15 cellular contexts compared by ENCODE assay signal in genomic region chr17:44121206-44121605, GRCh38. TPM values are rescaled to one million over a fixed set of nuclear protein-coding genes. Genes with fewer than 3 reads are reported as not detected.
DNase-seq lines count a peak whose midpoint lies in the region; ATAC-seq and TF ChIP-seq lines count a peak whose summit lies in the region.
"Had no signal": no experiment of that assay in that cellular context is flagged by ENCODE, and none has a peak within 500 bp of the region (broad histone marks: within the 10 kb centered on the region; RNA-seq: fewer than 3 reads in every experiment).

No MANE protein-coding gene starts in this region.

- ATAC-seq in T-helper 17 cell (no peak), thoracic aorta (ENCODE audit: insufficient number of reproducible peaks, low FRiP score, low read depth) (no peak)
- ATAC-seq: heart left ventricle had no signal

- H3K9me3 Mint-ChIP-seq in T-helper 1 cell treated with Interleukin-12 subunit alpha and Interleukin-12 subunit beta and Interleukin-4 antibody, amounts not matched to agents 30 μg/mL and 1 μg/mL, for 36 hours = no peaks in the 10 kb centered on the region
- H3K9me3 Mint-ChIP-seq: activated T-helper 2 cell treated with anti-CD3 and anti-CD28 coated beads, Interferon-gamma antibody, Interleukin-2, Interleukin-4, amounts not matched to agents 10 μg/mL and 5 μg/mL and 100 μg/mL, durations not matched to agents 14 hours and 24 hours and 36 hours had no signal

- H3K4me3 ChIP-seq in thoracic aorta = peak overlapping the region; percentile 99

- H3K36me3 Mint-ChIP-seq in T-helper 1 cell treated with Interleukin-12 subunit alpha and Interleukin-12 subunit beta and Interleukin-4 antibody, amounts not matched to agents 30 μg/mL and 1 μg/mL, for 36 hours (ENCODE audit: low read depth) = no peaks in the 10 kb centered on the region
- no peaks in the 10 kb centered on the region for H3K36me3 Mint-ChIP-seq in T-helper 17 cell (ENCODE audit: low read depth)

- H3K4me1 Mint-ChIP-seq in T-helper 1 cell treated with Interleukin-12 subunit alpha and Interleukin-12 subunit beta and Interleukin-4 antibody, amounts not matched to agents 30 μg/mL and 1 μg/mL, for 36 hours (ENCODE audit: low read depth) = peaks cover 17% of the 10 kb centered on the region
- H3K4me1 Mint-ChIP-seq in T-helper 17 cell = peaks cover 35% of the 10 kb centered on the region

- H3K27ac ChIP-seq in layer of hippocampus (ENCODE audit: low read depth, low read length) = peak overlapping the region; percentile 98
- peak overlapping the region; percentile 41 to 97 for H3K27ac ChIP-seq in thoracic aorta

- peaks cover 27 to 51% of the 10 kb centered on the region in 2 donors for H3K4me1 ChIP-seq in thoracic aorta (ENCODE audit: control insufficient read depth in 1 of 2, low read depth in 2 of 2)

- H3K9me3 ChIP-seq in T-helper 17 cell (ENCODE audit: control insufficient read depth, low read length, poor library complexity, severe bottlenecking) (no peaks in the 10 kb centered on the region), thoracic aorta (no peaks in the 10 kb centered on the region)
- H3K9me3 ChIP-seq: heart left ventricle had no signal

- peak overlapping the region; percentile 28 for H3K4me3 Mint-ChIP-seq in T-helper 1 cell treated with Interleukin-12 subunit alpha and Interleukin-12 subunit beta and Interleukin-4 antibody, amounts not matched to agents 30 μg/mL and 1 μg/mL, for 36 hours
- peak overlapping the region; percentile 43 for H3K4me3 Mint-ChIP-seq in T-helper 17 cell

- no peaks in the 10 kb centered on the region for H3K27me3 ChIP-seq in layer of hippocampus (ENCODE audit: control insufficient read depth, insufficient read depth, low read length)
- H3K27me3 ChIP-seq in thoracic aorta (replicated peaks; ENCODE audit: insufficient read depth) = no peaks in the 10 kb centered on the region
- H3K27me3 ChIP-seq: heart left ventricle had no signal

- peak overlapping the region; percentile 31 for H3K27ac Mint-ChIP-seq in T-helper 1 cell treated with Interleukin-12 subunit alpha and Interleukin-12 subunit beta and Interleukin-4 antibody, amounts not matched to agents 30 μg/mL and 1 μg/mL, for 36 hours
- peak overlapping the region; percentile 86 for H3K27ac Mint-ChIP-seq in T-helper 17 cell
- H3K27ac Mint-ChIP-seq: activated T-helper 2 cell treated with anti-CD3 and anti-CD28 coated beads, Interferon-gamma antibody, Interleukin-2, Interleukin-4, amounts not matched to agents 10 μg/mL and 5 μg/mL and 100 μg/mL, durations not matched to agents 14 hours and 24 hours and 36 hours had no signal

- peaks cover 7% of the 10 kb centered on the region for H3K36me3 ChIP-seq in thoracic aorta

- no peak for TF ChIP-seq CTCF in thoracic aorta (IDR thresholded peaks at IDR 0.05)

- peaks cover 11% of the 10 kb centered on the region for H3K27me3 Mint-ChIP-seq in T-helper 1 cell treated with Interleukin-12 subunit alpha and Interleukin-12 subunit beta and Interleukin-4 antibody, amounts not matched to agents 30 μg/mL and 1 μg/mL, for 36 hours (ENCODE audit: low read depth)
- no peaks in the 10 kb centered on the region for H3K27me3 Mint-ChIP-seq in T-helper 17 cell

- DNase-seq in T-helper 1 cell = no peak
- DNase-seq in T-helper 17 cell = no peak
- no peak for DNase-seq in thoracic aorta (ENCODE audit: low spot score)
- no peak for DNase-seq in NOMO-1 treated with DMSO at 0.1 percent for 48 hours (lab: John Stamatoyannopoulos, UW; ENCODE audit: unreplicated experiment)
- no peak for DNase-seq in stimulated activated CD4-positive, alpha-beta T cell treated with anti-CD3 and anti-CD28 coated beads, Interleukin-2, amount 100 ng/mL, for 48 hours
- DNase-seq in occipital lobe (lab: John Stamatoyannopoulos, UW) = no peak
- DNase-seq: activated CD4-positive, CD25-positive, alpha-beta regulatory T cell; cortex of kidney; heart left ventricle; NCI-H146 had no signal

RNA-seq across cellular contexts. Expression of gene HDAC5, which starts 2.2 kb away (rescaled TPM):
- total RNA-seq in T-helper 17 cell = 10 to 100 TPM; 83.6 to 96.5 TPM
- total RNA-seq in thoracic aorta = 100 to 1,000 TPM in 1 of 2 donors, 10 to 100 TPM in 1; 76.9 to 115 TPM
- 101 TPM for total RNA-seq in occipital lobe

RNA-seq across cellular contexts. Expression of gene HROB, which starts 20.5 kb away (rescaled TPM):
- total RNA-seq in T-helper 17 cell (1 to 10 TPM; 2.6 to 5.7 TPM), thoracic aorta (1 to 10 TPM in 1 of 2 donors, under 1 TPM in 1; 0.85 to 2.6 TPM), occipital lobe (0.78 TPM)

RNA-seq across cellular contexts. Expression of gene ASB16, which starts 49.3 kb away (rescaled TPM):
- total RNA-seq in T-helper 17 cell (not detected), thoracic aorta (1 to 10 TPM; 2.3 to 3.9 TPM), occipital lobe (not detected)
- total RNA-seq: RPMI7951, subcutaneous adipose tissue had no signal

RNA-seq across cellular contexts. Expression of gene G6PC3, which starts 50.7 kb away (rescaled TPM):
- total RNA-seq in T-helper 17 cell = 10 to 100 TPM; 10.9 to 13.8 TPM
- 10 to 100 TPM; 26.4 to 54.6 TPM for total RNA-seq in thoracic aorta
- 11.4 TPM for total RNA-seq in occipital lobe

RNA-seq across cellular contexts. Expression of gene LSM12, which starts 54.7 kb away (rescaled TPM):
- total RNA-seq in T-helper 17 cell (10 to 100 TPM; 35.3 to 46.5 TPM), thoracic aorta (10 to 100 TPM; 24.9 to 30.8 TPM), occipital lobe (22.8 TPM)
